Comparison of ENCODE assay signal across 1 cellular context in genomic region chr15:57762302-57762701, GRCh38.
TF ChIP-seq lines count a peak whose summit lies in the region.

No MANE protein-coding gene starts in this region.

TF ChIP-seq in GM23338, 12 proteins besides CTCF, POLR2A, EP300 and RAD21 (continued from another document):
- TF ChIP-seq ZNF462 (CRISPR knock-in tag; IDR thresholded peaks at IDR 0.05) (no peak), ZNF114 (CRISPR knock-in tag; IDR thresholded peaks at IDR 0.05) (no peak)
TF ChIP-seq in GM23338: peak in this region for 0.
